In genomic region chr9:68978054-68978453, GRCh38 we compare ENCODE assay signal across 20 cellular contexts. TPM values are rescaled to one million over a fixed set of nuclear protein-coding genes. Genes with fewer than 3 reads are reported as not detected.
DNase-seq lines count a peak whose midpoint lies in the region; ATAC-seq and TF ChIP-seq lines count a peak whose summit lies in the region.
"Had no signal": no experiment of that assay in that cellular context is flagged by ENCODE, and none has a peak within 500 bp of the region (broad histone marks: within the 10 kb centered on the region; RNA-seq: fewer than 3 reads in every experiment).

No MANE protein-coding gene starts in this region.

- H3K4me1 ChIP-seq in naive thymus-derived CD4-positive, alpha-beta T cell (ENCODE audit: control insufficient read depth in 2 of 2, insufficient read depth in 2 of 2, low read length in 2 of 2), result peaks cover 0 to 4% of the 10 kb centered on the region in 2 donors
- H3K4me1 ChIP-seq in OCI-LY7 (ENCODE audit: insufficient read depth, low read length, poor library complexity, severe bottlenecking), result peaks cover 39% of the 10 kb centered on the region
- H3K4me1 ChIP-seq: suprapubic skin had no signal

- no peak overlapping the region for H3K4me3 Mint-ChIP-seq in naive thymus-derived CD4-positive, alpha-beta T cell
- H3K4me3 Mint-ChIP-seq: nephron had no signal

- POLR2A ChIA-PET in naive thymus-derived CD4-positive, alpha-beta T cell (lab: Charles Lee), result no interaction called here
- POLR2A ChIA-PET in OCI-LY7 (lab: Charles Lee), result interaction anchor here (1.3 kb wide), 1 partner anchor 14 kb away, joined by 3 read pairs; no protein-coding TSS in a partner anchor

- H3K36me3 Mint-ChIP-seq in naive thymus-derived CD4-positive, alpha-beta T cell, result peaks cover 0 to 4% (median 0%) of the 10 kb centered on the region in 5 donors

- H3K79me2 ChIP-seq in OCI-LY7 (ENCODE audit: insufficient read depth, low read depth, low read length), result no peaks in the 10 kb centered on the region

- H3K27ac Mint-ChIP-seq in naive thymus-derived CD4-positive, alpha-beta T cell, result no peak overlapping the region
- H3K27ac Mint-ChIP-seq: IgD-negative memory B cell had no signal

- no TSS peak for BruUV-seq in OCI-LY7 (replicated peaks; lab: Mats Ljungman, UMichigan)

- H3K4me2 ChIP-seq in OCI-LY7 (ENCODE audit: low read length), result no peak overlapping the region
- H3K4me2 ChIP-seq: SK-N-SH had no signal

- H3K27me3 Mint-ChIP-seq in naive thymus-derived CD4-positive, alpha-beta T cell, result no peaks in the 10 kb centered on the region
- H3K27me3 Mint-ChIP-seq: IgD-negative memory B cell had no signal

- no peaks in the 10 kb centered on the region for H3K27me3 ChIP-seq in naive thymus-derived CD4-positive, alpha-beta T cell (ENCODE audit: control insufficient read depth in 2 of 2, insufficient read depth in 2 of 2, low read length in 2 of 2)
- H3K27me3 ChIP-seq: suprapubic skin had no signal

- TF ChIP-seq CTCF in OCI-LY7 (conservative IDR thresholded peaks at IDR 0.05; ENCODE audit: low read length), result no peak

- no peaks in the 10 kb centered on the region for H3K9me2 ChIP-seq in OCI-LY7 (ENCODE audit: insufficient read depth, low read length)
- H3K9me2 ChIP-seq: SK-N-SH had no signal

- intact Hi-C loops in naive thymus-derived CD4-positive, alpha-beta T cell (cut with micrococcal nuclease), result loop anchor here in 1 of 2 donors (5.0 kb wide), 1 partner anchor 49 kb away; no protein-coding TSS in a partner anchor
- intact Hi-C loops in OCI-LY7 (cut with micrococcal nuclease; ENCODE audit: unreplicated experiment), result no loop called here

- peak; percentile 31 for ATAC-seq in GM18511 (IDR thresholded peaks at IDR 0.05; ENCODE audit: unreplicated experiment)
- peak; percentile 31 for ATAC-seq in HG03378 (IDR thresholded peaks at IDR 0.05; ENCODE audit: unreplicated experiment)
- peak; percentile 70 for ATAC-seq in naive thymus-derived CD4-positive, alpha-beta T cell
- no peak for ATAC-seq in GM19455 (IDR thresholded peaks at IDR 0.05; ENCODE audit: unreplicated experiment)
- ATAC-seq: HCT116 had no signal

- no peak overlapping the region for H3K4me3 ChIP-seq in naive thymus-derived CD4-positive, alpha-beta T cell (ENCODE audit: low read length)
- H3K4me3 ChIP-seq in OCI-LY7 (ENCODE audit: low read depth, low read length, poor library complexity, severe bottlenecking), result no peak overlapping the region
- H3K4me3 ChIP-seq: suprapubic skin had no signal

- H3K36me3 ChIP-seq in naive thymus-derived CD4-positive, alpha-beta T cell (ENCODE audit: control insufficient read depth in 2 of 3, insufficient read depth in 3 of 3, low read length in 3 of 3), result no peaks in the 10 kb centered on the region
- H3K36me3 ChIP-seq in OCI-LY7 (ENCODE audit: insufficient read depth, low read length), result no peaks in the 10 kb centered on the region
- H3K36me3 ChIP-seq: suprapubic skin had no signal

- H3K9me3 Mint-ChIP-seq in naive thymus-derived CD4-positive, alpha-beta T cell, result peaks cover 0 to 7% (median 0%) of the 10 kb centered on the region in 11 donors
- H3K9me3 Mint-ChIP-seq: IgD-negative memory B cell had no signal

- H3K27ac ChIP-seq in naive thymus-derived CD4-positive, alpha-beta T cell (ENCODE audit: low read depth, low read length), result no peak overlapping the region
- no peak overlapping the region for H3K27ac ChIP-seq in OCI-LY7 (ENCODE audit: low read depth, low read length, poor library complexity, severe bottlenecking)
- H3K27ac ChIP-seq: suprapubic skin had no signal

- DNase-seq in SKM-1 treated with dmso at 0.1 percent for 144 hours (lab: John Stamatoyannopoulos, UW; ENCODE audit: unreplicated experiment) (peak; percentile 54), OCI-LY7 (ENCODE audit: low spot score) (no peak), HT-29 (ENCODE audit: low spot score) (no peak)
- DNase-seq in naive thymus-derived CD4-positive, alpha-beta T cell, result no peak
- no peak for DNase-seq in activated CD4-positive, CD25-positive, alpha-beta regulatory T cell (lab: John Stamatoyannopoulos, UW)
- DNase-seq: activated effector memory CD4-positive, alpha-beta T cell treated with anti-CD3 and anti-CD28 coated beads, Interleukin-2, amount 50 U/mL, for 16 hours; aorta; foreskin fibroblast; NCI-H1436; retina; SK-N-SH had no signal

- no peak overlapping the region for H2AFZ ChIP-seq in OCI-LY7 (ENCODE audit: low read length)

- no peaks in the 10 kb centered on the region for H4K20me1 ChIP-seq in OCI-LY7 (ENCODE audit: insufficient read depth, low read length)

- H3K9me3 ChIP-seq in naive thymus-derived CD4-positive, alpha-beta T cell (ENCODE audit: control insufficient read depth in 2 of 3, low read length in 3 of 3), result no peaks in the 10 kb centered on the region
- no peaks in the 10 kb centered on the region for H3K9me3 ChIP-seq in OCI-LY7 (ENCODE audit: low read length)
- H3K9me3 ChIP-seq: SK-N-SH, suprapubic skin had no signal

- peaks cover 8 to 70% (median 22%) of the 10 kb centered on the region in 7 donors for H3K4me1 Mint-ChIP-seq in naive thymus-derived CD4-positive, alpha-beta T cell

- CTCF ChIA-PET in naive thymus-derived CD4-positive, alpha-beta T cell (lab: Charles Lee), result no interaction called here
- CTCF ChIA-PET in OCI-LY7 (lab: Charles Lee; ENCODE audit: unreplicated experiment), result no interaction called here

RNA-seq across cellular contexts. Expression of gene PRKACG, which starts 35.9 kb away (rescaled TPM):
- total RNA-seq in naive thymus-derived CD4-positive, alpha-beta T cell, result not detected
- polyA plus RNA-seq in naive thymus-derived CD4-positive, alpha-beta T cell, result not detected
- not detected in 2 replicates for total RNA-seq in OCI-LY7 (2014; rRNA removed; shearing (Covaris generic))
- not detected in 2 replicates for total RNA-seq in OCI-LY7 (2022)
- total RNA-seq in HT-29 (2014; rRNA removed; shearing (Covaris generic)), result not detected in 2 replicates
- total RNA-seq: aorta, cerebellum, liver, suprapubic skin had no signal
- polyA plus RNA-seq: aorta, IgD-negative memory B cell, liver, SK-N-SH had no signal

RNA-seq across cellular contexts. Expression of gene FXN, which starts 57.5 kb away (rescaled TPM):
- 10 to 100 TPM; 16.7 to 28.3 (median 19.1) TPM for total RNA-seq in naive thymus-derived CD4-positive, alpha-beta T cell
- 10 to 100 TPM; 56.7 to 84.7 TPM for polyA plus RNA-seq in naive thymus-derived CD4-positive, alpha-beta T cell
- 5.6 and 6.9 TPM in 2 replicates for total RNA-seq in OCI-LY7 (2014; rRNA removed; shearing (Covaris generic))
- 33.6 and 36.1 TPM in 2 replicates for total RNA-seq in OCI-LY7 (2022)
- total RNA-seq in HT-29 (2014; rRNA removed; shearing (Covaris generic)), result 2.9 and 10.1 TPM in 2 replicates
